Comparison of ENCODE assay signal across 21 cellular contexts in the genomic region with DNA sequence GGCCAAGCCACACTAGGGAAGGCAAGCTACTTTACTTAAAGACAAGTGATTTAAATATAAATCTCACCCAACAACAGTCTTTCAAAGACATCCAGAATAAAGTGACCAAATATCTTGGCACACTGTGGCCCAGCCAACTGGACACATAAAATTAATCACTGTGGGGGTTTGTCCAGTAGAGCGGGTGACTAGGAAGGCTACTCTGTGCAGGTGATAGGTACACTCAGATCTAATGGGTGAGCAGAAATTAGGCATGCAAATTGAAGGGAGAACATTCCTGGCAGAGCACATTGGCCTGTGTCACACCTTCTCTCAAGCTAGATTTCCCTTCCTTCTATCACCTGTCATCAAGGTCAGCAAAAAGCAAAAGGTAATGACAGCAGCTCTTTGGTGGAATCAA. TPM values are rescaled to one million over a fixed set of nuclear protein-coding genes. Genes with fewer than 3 reads are reported as not detected.
"Had no signal": no experiment of that assay in that cellular context is flagged by ENCODE, and none has a peak within 500 bp of the region (broad histone marks: within the 10 kb centered on the region; RNA-seq: fewer than 3 reads in every experiment).

No MANE protein-coding gene starts in this region.

- H3K27ac ChIP-seq: left lung, lower lobe of right lung had no signal

- H3K27me3 ChIP-seq: heart left ventricle, left lung, right atrium auricular region, stomach had no signal

- DNase-seq: effector CD8-positive, alpha-beta T cell; heart left ventricle; hypothalamus; islet precursor cell; left lung; lower lobe of right lung; midbrain; naive B cell; posterior cingulate gyrus; small intestine; stimulated activated CD4-positive, alpha-beta T cell treated with anti-CD3 and anti-CD28 coated beads, Interleukin-12 subunit alpha, Interleukin-12 subunit beta, amount 100 ng/mL, for 4 hours; stimulated activated naive CD4-positive, alpha-beta T cell; stomach; substantia nigra had no signal

- H3K4me3 Mint-ChIP-seq: memory B cell had no signal

- H3K4me3 ChIP-seq: coronary artery, heart left ventricle, left lung, lower lobe of right lung, right atrium auricular region, stomach, thoracic aorta had no signal

- ATAC-seq: left lung, lower lobe of right lung had no signal

- H3K4me1 Mint-ChIP-seq: memory B cell, naive B cell had no signal

- H3K36me3 ChIP-seq: heart left ventricle, left lung, lower lobe of right lung, right atrium auricular region, stomach, thoracic aorta had no signal

- H3K27ac Mint-ChIP-seq: memory B cell had no signal

RNA-seq across cellular contexts. Expression of a gene that starts 23.4 kb away (rescaled TPM):
- total RNA-seq: dermis microvascular lymphatic vessel endothelial cell, fibroblast of lung, osteocyte had no signal
